Comparison of ENCODE assay signal across 8 cellular contexts in genomic region chr12:120224304-120225199, GRCh38. TPM values are rescaled to one million over a fixed set of nuclear protein-coding genes. Genes with fewer than 3 reads are reported as not detected.
A peak's percentile ranks its signal among the peaks of the same experiment; 100 is the strongest.
DNase-seq lines count a peak whose midpoint lies in the region; ATAC-seq and TF ChIP-seq lines count a peak whose summit lies in the region.

No MANE protein-coding gene starts in this region.

- no peaks in the 10 kb centered on the region for H3K27me3 ChIP-seq in lower lobe of right lung (ENCODE audit: low read depth)

- no peak overlapping the region for H3K4me3 Mint-ChIP-seq in activated naive CD8-positive, alpha-beta T cell
- no peak overlapping the region for H3K4me3 Mint-ChIP-seq in activated naive CD8-positive, alpha-beta T cell treated with anti-CD3 and anti-CD28 coated beads, Interleukin-2, amount 50 U/mL, for 24 hours

- TF ChIP-seq CTCF in lower lobe of right lung (IDR thresholded peaks at IDR 0.05) = no peak

- H3K27ac ChIP-seq in angular gyrus (ENCODE audit: low read depth, low read length) (peak overlapping the region; percentile 17), lower lobe of right lung (peak overlapping the region; percentile 82)

- H3K27me3 Mint-ChIP-seq in activated naive CD8-positive, alpha-beta T cell = no peaks in the 10 kb centered on the region
- H3K27me3 Mint-ChIP-seq in activated naive CD8-positive, alpha-beta T cell treated with anti-CD3 and anti-CD28 coated beads, Interleukin-2, amount 50 U/mL, for 24 hours = no peaks in the 10 kb centered on the region

- no peak for DNase-seq in activated naive CD8-positive, alpha-beta T cell treated with anti-CD3 and anti-CD28 coated beads, Interleukin-2, amount 50 U/mL, for 24 hours
- DNase-seq in lower lobe of right lung (peak; percentile 88), occipital lobe (lab: John Stamatoyannopoulos, UW) (no peak)

- peaks cover 34% of the 10 kb centered on the region for H3K4me1 Mint-ChIP-seq in activated naive CD8-positive, alpha-beta T cell (ENCODE audit: low read depth)
- peaks cover 45% of the 10 kb centered on the region for H3K4me1 Mint-ChIP-seq in activated naive CD8-positive, alpha-beta T cell treated with anti-CD3 and anti-CD28 coated beads, Interleukin-2, amount 50 U/mL, for 24 hours

- no peaks in the 10 kb centered on the region for H3K36me3 Mint-ChIP-seq in activated naive CD8-positive, alpha-beta T cell
- no peaks in the 10 kb centered on the region for H3K36me3 Mint-ChIP-seq in activated naive CD8-positive, alpha-beta T cell treated with anti-CD3 and anti-CD28 coated beads, Interleukin-2, amount 50 U/mL, for 24 hours (ENCODE audit: low read depth)

- no peak for ATAC-seq in activated naive CD8-positive, alpha-beta T cell treated with anti-CD3 and anti-CD28 coated beads, Interleukin-2, amount 50 U/mL, for 24 hours
- ATAC-seq in lower lobe of right lung (peak; percentile 79 to 81), GM19023 (IDR thresholded peaks at IDR 0.05; ENCODE audit: unreplicated experiment) (no peak), HG03520 (IDR thresholded peaks at IDR 0.05; ENCODE audit: unreplicated experiment) (no peak), HG02870 (IDR thresholded peaks at IDR 0.05; ENCODE audit: unreplicated experiment) (no peak)

- intact Hi-C loops in lower lobe of right lung (cut with DNase I) = loop anchor here (5.0 kb wide), 1 partner anchor 43 kb away; the partner anchor contains the start of gene PXN

- H3K9me3 Mint-ChIP-seq in activated naive CD8-positive, alpha-beta T cell (ENCODE audit: low read depth) = no peaks in the 10 kb centered on the region
- no peaks in the 10 kb centered on the region for H3K9me3 Mint-ChIP-seq in activated naive CD8-positive, alpha-beta T cell treated with anti-CD3 and anti-CD28 coated beads, Interleukin-2, amount 50 U/mL, for 24 hours

- H3K9me3 ChIP-seq in lower lobe of right lung = no peaks in the 10 kb centered on the region

- H3K4me3 ChIP-seq in lower lobe of right lung = peak overlapping the region; percentile 46

- H3K27ac Mint-ChIP-seq in activated naive CD8-positive, alpha-beta T cell = peak overlapping the region; percentile 86
- no peak overlapping the region for H3K27ac Mint-ChIP-seq in activated naive CD8-positive, alpha-beta T cell treated with anti-CD3 and anti-CD28 coated beads, Interleukin-2, amount 50 U/mL, for 24 hours

- H3K4me1 ChIP-seq in lower lobe of right lung = peaks cover 61% of the 10 kb centered on the region

- peaks cover 60% of the 10 kb centered on the region for H3K36me3 ChIP-seq in lower lobe of right lung

RNA-seq across cellular contexts. Expression of gene RPLP0, which starts 23.6 kb away (rescaled TPM):
- total RNA-seq in lower lobe of right lung (1,285 TPM), occipital lobe (1,592 TPM)

RNA-seq across cellular contexts. Expression of gene GCN1, which starts 30.0 kb away (rescaled TPM):
- total RNA-seq in lower lobe of right lung (73.6 TPM), occipital lobe (53.7 TPM)

RNA-seq across cellular contexts. Expression of gene PXN, which starts 41.0 kb away (rescaled TPM):
- total RNA-seq in lower lobe of right lung (105 TPM), occipital lobe (2.8 TPM)

Comparison
In these comparisons a context has a peak if more than half of its experiments do, and no peak if none do; other contexts are left out.
1. ATAC-seq: peak in lower lobe of right lung (2 of 2); none in activated naive CD8-positive, alpha-beta T cell treated with anti-CD3 and anti-CD28 coated beads, Interleukin-2, amount 50 U/mL, for 24 hours (single experiment), GM19023 (single experiment), HG03520 (single experiment) and HG02870 (single experiment).
2. RNA of gene PXN, which starts 41.0 kb away (total RNA-seq): 105 TPM in lower lobe of right lung (single experiment); 2.8 TPM in occipital lobe (single experiment); every median in the first group is over 10 times any median in the second.